In genomic region chr15:95557226-95558046, GRCh38 we compare ENCODE assay signal across 1 cellular context.
TF ChIP-seq lines count a peak whose summit lies in the region.

No MANE protein-coding gene starts in this region.

TF ChIP-seq in SK-N-SH, 30 proteins besides CTCF, POLR2A, EP300 and RAD21 (continued from another document):
- TF ChIP-seq ELF1 (IDR thresholded peaks at IDR 0.05) (peak; percentile 56; the same call in 1 of the 2 replicates), EZH2phosphoT487 (IDR thresholded peaks at IDR 0.05; ENCODE audit: borderline replicate concordance, low read depth) (no peak), NFIC (IDR thresholded peaks at IDR 0.05; ENCODE audit: borderline replicate concordance) (peak; percentile 47), SIN3A (IDR thresholded peaks at IDR 0.05; ENCODE audit: borderline replicate concordance, low read depth, low read length) (no peak), NRF1 (IDR thresholded peaks at IDR 0.05; ENCODE audit: low read depth, low read length) (no peak), TAF1 (IDR thresholded peaks at IDR 0.05; ENCODE audit: borderline replicate concordance, low read depth, low read length) (no peak), GABPA (IDR thresholded peaks at IDR 0.05; ENCODE audit: low read depth) (0 out of 2 replicates have a peak, but pooled peaks have one; percentile 19), FOXM1 (IDR thresholded peaks at IDR 0.05; ENCODE audit: low read depth) (0 out of 2 replicates have a peak, but pooled peaks have one; percentile 11), FOXJ3 (CRISPR knock-in tag; IDR thresholded peaks at IDR 0.05) (no peak), MEF2A (IDR thresholded peaks at IDR 0.05; ENCODE audit: borderline replicate concordance, low read depth) (peak; percentile 68; the same call in 1 of the 2 replicates), ZBTB33 (IDR thresholded peaks at IDR 0.05; ENCODE audit: borderline replicate concordance, low read depth) (0 out of 2 replicates have a peak, but pooled peaks have one; percentile 62), MXI1 (IDR thresholded peaks at IDR 0.05; ENCODE audit: low read depth, low read length) (no peak), TEAD4 (IDR thresholded peaks at IDR 0.05; ENCODE audit: borderline replicate concordance, insufficient read depth) (0 out of 2 replicates have a peak, but pooled peaks have one; percentile 43)
- TF ChIP-seq, protein P1, sequence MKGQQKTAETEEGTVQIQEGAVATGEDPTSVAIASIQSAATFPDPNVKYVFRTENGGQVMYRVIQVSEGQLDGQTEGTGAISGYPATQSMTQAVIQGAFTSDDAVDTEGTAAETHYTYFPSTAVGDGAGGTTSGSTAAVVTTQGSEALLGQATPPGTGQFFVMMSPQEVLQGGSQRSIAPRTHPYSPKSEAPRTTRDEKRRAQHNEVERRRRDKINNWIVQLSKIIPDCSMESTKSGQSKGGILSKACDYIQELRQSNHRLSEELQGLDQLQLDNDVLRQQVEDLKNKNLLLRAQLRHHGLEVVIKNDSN (IDR thresholded peaks at IDR 0.05; ENCODE audit: borderline replicate concordance, low read depth): 0 out of 2 replicates have a peak, but pooled peaks have one; percentile 8
